ENCODE assay signal across 19 cellular contexts in genomic region chr4:8906668-8906970, GRCh38. TPM values are rescaled to one million over a fixed set of nuclear protein-coding genes. Genes with fewer than 3 reads are reported as not detected.
"Had no signal": no experiment of that assay in that cellular context is flagged by ENCODE, and none has a peak within 500 bp of the region (broad histone marks: within the 10 kb centered on the region; RNA-seq: fewer than 3 reads in every experiment).

No MANE protein-coding gene starts in this region.

- H2AFZ ChIP-seq: neural progenitor cell had no signal

- H3K27ac Mint-ChIP-seq: activated naive CD4-positive, alpha-beta T cell treated with anti-CD3 and anti-CD28 coated beads, Interleukin-2, amount 50 U/mL, for 24 hours; mesothelial cell of epicardium; neural progenitor cell; stimulated activated memory B cell treated with anti-CD40 and anti-IgM and Interleukin-4, amounts not matched to agents 10 μg/mL and 1 μg/mL and 100 μg/mL, for 72 hours had no signal

- H3K9ac ChIP-seq: neural progenitor cell had no signal

- H3K4me1 Mint-ChIP-seq: activated naive CD4-positive, alpha-beta T cell treated with anti-CD3 and anti-CD28 coated beads, Interleukin-2, amount 50 U/mL, for 24 hours; neural progenitor cell; stimulated activated memory B cell treated with anti-CD40 and anti-IgM and Interleukin-4, amounts not matched to agents 10 μg/mL and 1 μg/mL and 100 μg/mL, for 72 hours had no signal

- ATAC-seq: pancreas; stimulated activated memory B cell treated with anti-CD40 and anti-IgM and Interleukin-4, amounts not matched to agents 10 μg/mL and 1 μg/mL and 100 μg/mL, for 72 hours had no signal

- DNase-seq: activated CD4-positive, alpha-beta T cell treated with anti-CD3 and anti-CD28 coated beads, Interleukin-2, amount 50 U/mL, for 1 hour; activated CD4-positive, CD25-positive, alpha-beta regulatory T cell; activated CD8-positive, alpha-beta memory T cell treated with anti-CD3 and anti-CD28 coated beads for 24 hours; amniotic stem cell; central memory CD4-positive, alpha-beta T cell; cortex of kidney; effector CD4-positive, alpha-beta T cell; foreskin melanocyte; stimulated activated CD4-positive, alpha-beta T cell treated with anti-CD3 and anti-CD28 coated beads, Interleukin-2, amount 100 ng/mL, for 48 hours; T-helper 2 cell; thyroid gland had no signal

- H3K36me3 Mint-ChIP-seq: activated naive CD4-positive, alpha-beta T cell treated with anti-CD3 and anti-CD28 coated beads, Interleukin-2, amount 50 U/mL, for 24 hours; neural progenitor cell; stimulated activated memory B cell treated with anti-CD40 and anti-IgM and Interleukin-4, amounts not matched to agents 10 μg/mL and 1 μg/mL and 100 μg/mL, for 72 hours had no signal

- H3K4me3 Mint-ChIP-seq: activated naive CD4-positive, alpha-beta T cell treated with anti-CD3 and anti-CD28 coated beads, Interleukin-2, amount 50 U/mL, for 24 hours; mesothelial cell of epicardium; neural progenitor cell; stimulated activated memory B cell treated with anti-CD40 and anti-IgM and Interleukin-4, amounts not matched to agents 10 μg/mL and 1 μg/mL and 100 μg/mL, for 72 hours had no signal

- H3K4me1 ChIP-seq: neural progenitor cell, pancreas, thyroid gland, uterus had no signal

- H3K27me3 Mint-ChIP-seq: activated naive CD4-positive, alpha-beta T cell treated with anti-CD3 and anti-CD28 coated beads, Interleukin-2, amount 50 U/mL, for 24 hours; stimulated activated memory B cell treated with anti-CD40 and anti-IgM and Interleukin-4, amounts not matched to agents 10 μg/mL and 1 μg/mL and 100 μg/mL, for 72 hours had no signal

- H3K27ac ChIP-seq: neural progenitor cell, pancreas, thyroid gland, uterus had no signal

- H3K27me3 ChIP-seq: pancreas, thyroid gland, uterus had no signal

- H3K4me2 ChIP-seq: neural progenitor cell had no signal

- H3K9me3 ChIP-seq: pancreas, thyroid gland had no signal

- H3K36me3 ChIP-seq: neural progenitor cell, pancreas, thyroid gland, uterus had no signal

- H3K9me3 Mint-ChIP-seq: activated naive CD4-positive, alpha-beta T cell treated with anti-CD3 and anti-CD28 coated beads, Interleukin-2, amount 50 U/mL, for 24 hours had no signal

- H3K4me3 ChIP-seq: lung, neural progenitor cell, pancreas, thyroid gland, uterus had no signal

RNA-seq across cellular contexts. Expression of gene HMX1, which starts 35.0 kb away (rescaled TPM):
- total RNA-seq: fibroblast of lung, lung, pancreas had no signal
- polyA plus RNA-seq: fibroblast of lung, lung, pancreas had no signal
